ENCODE assay signal across 9 cellular contexts in genomic region chr10:73357821-73358220, GRCh38. TPM values are rescaled to one million over a fixed set of nuclear protein-coding genes. Genes with fewer than 3 reads are reported as not detected.
A peak's percentile ranks its signal among the peaks of the same experiment; 100 is the strongest.
DNase-seq lines count a peak whose midpoint lies in the region; ATAC-seq and TF ChIP-seq lines count a peak whose summit lies in the region.
"Had no signal": no experiment of that assay in that cellular context is flagged by ENCODE, and none has a peak within 500 bp of the region (broad histone marks: within the 10 kb centered on the region; RNA-seq: fewer than 3 reads in every experiment).

No MANE protein-coding gene starts in this region.

- peaks cover 2% of the 10 kb centered on the region for H3K27me3 Mint-ChIP-seq in activated B cell treated with CpG ODN at 0.5 μM for 24 hours

- ATAC-seq in activated B cell treated with CpG ODN at 0.5 μM for 24 hours (ENCODE audit: low read depth) (no peak), gastroesophageal sphincter (no peak), gastrocnemius medialis (no peak), HG03139 (IDR thresholded peaks at IDR 0.05; ENCODE audit: unreplicated experiment) (no peak), HG03378 (IDR thresholded peaks at IDR 0.05; ENCODE audit: unreplicated experiment) (no peak)

- peak overlapping the region; percentile 97 for H3K4me3 Mint-ChIP-seq in activated B cell treated with CpG ODN at 0.5 μM for 24 hours

- CTCF ChIA-PET in activated B cell treated with CpG ODN at 0.5 μM for 24 hours (lab: Charles Lee): interaction anchor here (1.5 kb wide), 1 partner anchor 261 kb away, joined by 3 read pairs; no protein-coding TSS in a partner anchor

- intact Hi-C loops in activated B cell treated with CpG ODN at 0.5 μM for 24 hours (cut with micrococcal nuclease): loop anchor here (1.0 to 2.0 kb wide), 3 partner anchors 56 to 111 kb away; partner anchors contain the start of genes ANXA7, DNAJC9 and MRPS16
- intact Hi-C loops in gastrocnemius medialis (cut with DNase I; ENCODE audit: low total_unique reads): no loop called here

- DNase-seq in H7: no peak
- DNase-seq in activated B cell treated with CpG ODN at 0.5 μM for 24 hours: no peak
- no peak for DNase-seq in gastrocnemius medialis
- no peak for DNase-seq in retina
- no peak for DNase-seq in putamen (ENCODE audit: low spot score)
- DNase-seq: RPMI8226 had no signal

- H3K36me3 ChIP-seq in H7 (replicated peaks; ENCODE audit: control insufficient read depth, insufficient read depth, low read length): no peaks in the 10 kb centered on the region
- H3K36me3 ChIP-seq in gastroesophageal sphincter: no peaks in the 10 kb centered on the region
- H3K36me3 ChIP-seq in gastrocnemius medialis: no peaks in the 10 kb centered on the region

- TF ChIP-seq EP300 in gastroesophageal sphincter (IDR thresholded peaks at IDR 0.05): no peak

- no peak for TF ChIP-seq CTCF in activated B cell treated with CpG ODN at 0.5 μM for 24 hours (IDR thresholded peaks at IDR 0.05)
- TF ChIP-seq CTCF in gastroesophageal sphincter (IDR thresholded peaks at IDR 0.05): no peak
- no peak for TF ChIP-seq CTCF in gastrocnemius medialis (IDR thresholded peaks at IDR 0.05 in 4 of 5, conservative IDR thresholded peaks at IDR 0.05 in 1 of 5)

- H3K27ac ChIP-seq in gastroesophageal sphincter (peak overlapping the region in 2 of 4 donors; percentile 69 to 75), gastrocnemius medialis (peak overlapping the region in 1 of 4 donors; percentile 56)

- peak overlapping the region; percentile 19 for H3K27ac Mint-ChIP-seq in activated B cell treated with CpG ODN at 0.5 μM for 24 hours

- H3K9me3 ChIP-seq in gastroesophageal sphincter (no peaks in the 10 kb centered on the region), gastrocnemius medialis (no peaks in the 10 kb centered on the region)

- H3K4me1 ChIP-seq in gastroesophageal sphincter: peaks cover 0 to 15% (median 0%) of the 10 kb centered on the region in 3 donors
- H3K4me1 ChIP-seq in gastrocnemius medialis: peaks cover 6 to 15% of the 10 kb centered on the region in 2 donors

- H3K36me3 Mint-ChIP-seq in activated B cell treated with CpG ODN at 0.5 μM for 24 hours (ENCODE audit: low read depth): peaks cover 7% of the 10 kb centered on the region

- no peaks in the 10 kb centered on the region for H3K9me3 Mint-ChIP-seq in activated B cell treated with CpG ODN at 0.5 μM for 24 hours

- TF ChIP-seq POLR2A in gastroesophageal sphincter (IDR thresholded peaks at IDR 0.05): no peak
- TF ChIP-seq POLR2A in gastrocnemius medialis (IDR thresholded peaks at IDR 0.05): no peak

- H3K4me3 ChIP-seq in H7 (ENCODE audit: insufficient read depth, low read depth, low read length) (peak overlapping the region; percentile 68), gastroesophageal sphincter (peak overlapping the region; percentile 69 to 71), gastrocnemius medialis (peak overlapping the region; percentile 84 to 96 (median 90))

- 29% methylated on average over 5 of the region's 5 CpGs for WGBS in gastroesophageal sphincter (ENCODE audit: low coverage in 1 of 2), 2 donors

- H3K27me3 ChIP-seq in H7 (ENCODE audit: control insufficient read depth, insufficient read depth, low read length): peaks cover 4% of the 10 kb centered on the region; the same call in 1 of the 2 replicates
- H3K27me3 ChIP-seq in gastroesophageal sphincter: no peaks in the 10 kb centered on the region
- H3K27me3 ChIP-seq in gastrocnemius medialis: no peaks in the 10 kb centered on the region

- peaks cover 14% of the 10 kb centered on the region for H3K4me1 Mint-ChIP-seq in activated B cell treated with CpG ODN at 0.5 μM for 24 hours

- POLR2A ChIA-PET in activated B cell treated with CpG ODN at 0.5 μM for 24 hours (lab: Charles Lee): interaction anchor here (0.6 to 2.6 kb wide), 3 partner anchors 111 to 402 kb away, joined by 3 to 10 read pairs (median 3); partner anchors contain the start of genes DNAJC9 and PPP3CB

- in situ Hi-C loops in gastrocnemius medialis (cut with MboI; ENCODE audit: low sequenced_read_pairs in 4 of 4): no loop called here

RNA-seq across cellular contexts. Expression of gene CFAP70, which starts 0.8 kb away (rescaled TPM):
- 0.15 and 0.45 TPM in 2 replicates for total RNA-seq in H7 (2014; rRNA removed; shearing (Covaris generic))
- total RNA-seq in activated B cell treated with CpG ODN at 0.5 μM for 24 hours (1.2 and 1.7 TPM in 2 replicates), gastroesophageal sphincter (1 to 10 TPM; 1.1 to 1.8 (median 1.2) TPM), gastrocnemius medialis (1 to 10 TPM in 2 of 4 donors, under 1 TPM in 2; 0.20 to 1.8 (median 1.1) TPM)

RNA-seq across cellular contexts. Expression of gene ANXA7, which starts 56.0 kb away (rescaled TPM):
- 94.1 and 97.7 TPM in 2 replicates for total RNA-seq in H7 (2014; rRNA removed; shearing (Covaris generic))
- 150 TPM in 2 replicates for total RNA-seq in activated B cell treated with CpG ODN at 0.5 μM for 24 hours
- 100 to 1,000 TPM; 119 to 144 (median 131) TPM for total RNA-seq in gastroesophageal sphincter
- total RNA-seq in gastrocnemius medialis: 100 to 1,000 TPM; 169 to 203 (median 186) TPM
